In genomic region chr6:151125242-151125641, GRCh38 we compare ENCODE assay signal across 8 cellular contexts.
A peak's percentile ranks its signal among the peaks of the same experiment; 100 is the strongest.
DNase-seq lines count a peak whose midpoint lies in the region; ATAC-seq, FAIRE-seq and TF ChIP-seq lines count a peak whose summit lies in the region.
"Not testable (repeated sequence)": the region's sequence is repeated elsewhere in the genome, so short reads cannot be mapped to it uniquely, and the experiment has no call there.

No MANE protein-coding gene starts in this region.

- not testable (repeated sequence) for H3K9me3 Mint-ChIP-seq in astrocyte (ENCODE audit: unreplicated experiment)
- peaks cover 16% of the 10 kb centered on the region for H3K9me3 Mint-ChIP-seq in nephron

- H3K14ac ChIP-seq in IMR-90 (replicated peaks; ENCODE audit: low read depth, low read length), result not testable (repeated sequence)

- not testable (repeated sequence) for H3K36me3 ChIP-seq in IMR-90 (ENCODE audit: control insufficient read depth, insufficient read depth, low read length); astrocyte (ENCODE audit: insufficient read depth, low read length); hepatocyte (replicated peaks; ENCODE audit: insufficient read depth, low read depth); liver (ENCODE audit: control insufficient read depth in 4 of 4, insufficient read depth in 3 of 4, low read depth in 1 of 4, low read length in 3 of 4); sigmoid colon

- not testable (repeated sequence) for H4K91ac ChIP-seq in IMR-90 (ENCODE audit: insufficient read depth, low read depth, low read length)

- not testable (repeated sequence) for H3K9me3 ChIP-seq in A549; IMR-90 (ENCODE audit: control insufficient read depth, insufficient read depth, low read length); astrocyte (ENCODE audit: insufficient read depth, low read depth, low read length); hepatocyte (ENCODE audit: low read depth); liver (ENCODE audit: control insufficient read depth in 4 of 4, low read length in 3 of 4); sigmoid colon

- intact Hi-C loops in IMR-90 (cut with micrococcal nuclease); sigmoid colon (cut with DNase I): not testable (repeated sequence)

- not testable (repeated sequence) for H3K27me3 ChIP-seq in IMR-90 (ENCODE audit: control insufficient read depth, insufficient read depth, low read length); astrocyte (ENCODE audit: insufficient read depth, low read length); hepatocyte; liver (ENCODE audit: control insufficient read depth in 4 of 4, insufficient read depth in 4 of 4, low read length in 3 of 4); sigmoid colon

- not testable (repeated sequence) for H3K9me1 ChIP-seq in IMR-90 (ENCODE audit: insufficient read depth, low read length)

- not testable (repeated sequence) for H2BK5ac ChIP-seq in IMR-90 (ENCODE audit: low read depth, low read length, poor library complexity, severe bottlenecking)

- DNase-seq in A549 (ENCODE audit: low read depth in 1 of 2, low spot score in 1 of 2); IMR-90; astrocyte (ENCODE audit: low read depth); hepatocyte (ENCODE audit: low spot score); sigmoid colon: not testable (repeated sequence)
- DNase-seq in SW480 (ENCODE audit: low spot score), result peak; percentile 57

- H2BK15ac ChIP-seq in IMR-90 (ENCODE audit: low read depth, low read length), result not testable (repeated sequence)

- not testable (repeated sequence) for H4K20me1 ChIP-seq in IMR-90 (ENCODE audit: insufficient read depth, low read length); astrocyte (ENCODE audit: insufficient read depth, low read length); hepatocyte (ENCODE audit: insufficient read depth, poor library complexity, severe bottlenecking)

- H2BK120ac ChIP-seq in IMR-90 (ENCODE audit: low read depth, low read length), result not testable (repeated sequence)

- TF ChIP-seq CTCF in A549 (IDR thresholded peaks at IDR 0.05); IMR-90 (conservative IDR thresholded peaks at IDR 0.05; ENCODE audit: low read depth, low read length); astrocyte (IDR thresholded peaks at IDR 0.05; ENCODE audit: insufficient read depth, low read depth, low read length); hepatocyte (IDR thresholded peaks at IDR 0.05; ENCODE audit: poor library complexity); liver (IDR thresholded peaks at IDR 0.05; ENCODE audit: low read depth, low read length, missing input control); nephron (IDR thresholded peaks at IDR 0.05; ENCODE audit: unreplicated experiment in 3 of 3); sigmoid colon (IDR thresholded peaks at IDR 0.05): not testable (repeated sequence)

- TF ChIP-seq RAD21 in A549 (conservative IDR thresholded peaks at IDR 0.05 in 1 of 2, IDR thresholded peaks at IDR 0.05 in 1 of 2); IMR-90 (IDR thresholded peaks at IDR 0.05; ENCODE audit: low read length); liver (IDR thresholded peaks at IDR 0.05): not testable (repeated sequence)

- H2AK9ac ChIP-seq in IMR-90 (replicated peaks; ENCODE audit: low read depth, low read length, poor library complexity), result not testable (repeated sequence)

- not testable (repeated sequence) for H3K56ac ChIP-seq in IMR-90 (ENCODE audit: extremely low read depth, insufficient read depth, low read length)

- not testable (repeated sequence) for H3K79me1 ChIP-seq in IMR-90 (ENCODE audit: low read depth in 1 of 2, low read length in 2 of 2)

- not testable (repeated sequence) for H3K23ac ChIP-seq in IMR-90 (ENCODE audit: low read depth, low read length)

- not testable (repeated sequence) for H4K5ac ChIP-seq in IMR-90 (ENCODE audit: low read depth, low read length)

- H3K4me2 ChIP-seq in A549, result peak overlapping the region; percentile 48; the same call in 2 of the 3 replicates
- H3K4me2 ChIP-seq in IMR-90 (ENCODE audit: low read depth, low read length), result peak overlapping the region; percentile 45
- peak overlapping the region; percentile 69 for H3K4me2 ChIP-seq in astrocyte (ENCODE audit: low read length)
- H3K4me2 ChIP-seq in hepatocyte, result peak overlapping the region; percentile 20

- H3K27ac ChIP-seq in A549 (peak overlapping the region in 1 of 2 experiments; percentile 39; a peak in 1 of 6 replicates), astrocyte (ENCODE audit: low read depth, low read length) (peak overlapping the region; percentile 49), hepatocyte (peak overlapping the region; percentile 84), sigmoid colon (peak overlapping the region in 3 of 4 donors; percentile 35 to 68 (median 65))
- H3K27ac ChIP-seq in IMR-90 (ENCODE audit: insufficient read depth, low read length); liver (ENCODE audit: low read depth in 1 of 2, low read length in 2 of 2): not testable (repeated sequence)

- dilution Hi-C loops in IMR-90 (cut with HindIII; ENCODE audit: low sequenced_read_pairs, unreplicated experiment), result not testable (repeated sequence)

- not testable (repeated sequence) for H3K4ac ChIP-seq in IMR-90 (ENCODE audit: low read depth, low read length)

- H3K9me2 ChIP-seq in hepatocyte (replicated peaks; ENCODE audit: insufficient read depth), result not testable (repeated sequence)

- H3K79me2 ChIP-seq in astrocyte (ENCODE audit: insufficient read depth, low read length); hepatocyte: not testable (repeated sequence)

- H3K4me3 ChIP-seq in A549; IMR-90 (ENCODE audit: insufficient read depth, low read depth, low read length); astrocyte (ENCODE audit: insufficient read depth, low read depth, low read length); hepatocyte; liver (ENCODE audit: low read depth in 1 of 3, low read length in 3 of 3); sigmoid colon: not testable (repeated sequence)

- POLR2A ChIA-PET in A549 (lab: Yijun Ruan, JAX); IMR-90 (lab: Charles Lee; ENCODE audit: unreplicated experiment): not testable (repeated sequence)

- not testable (repeated sequence) for H2BK20ac ChIP-seq in IMR-90 (ENCODE audit: low read depth, low read length)

- not testable (repeated sequence) for H3K4me1 Mint-ChIP-seq in astrocyte (ENCODE audit: low read depth, unreplicated experiment)
- H3K4me1 Mint-ChIP-seq in nephron, result peaks cover 28% of the 10 kb centered on the region

- peaks cover 12% of the 10 kb centered on the region for H3K4me1 ChIP-seq in A549
- not testable (repeated sequence) for H3K4me1 ChIP-seq in IMR-90 (ENCODE audit: control insufficient read depth, insufficient read depth, low read length); astrocyte (ENCODE audit: insufficient read depth, low read length)
- peaks cover 11% of the 10 kb centered on the region for H3K4me1 ChIP-seq in hepatocyte (ENCODE audit: insufficient read depth)
- H3K4me1 ChIP-seq in liver (ENCODE audit: control insufficient read depth in 4 of 4, insufficient read depth in 4 of 4, low read length in 3 of 4), result peaks cover 2 to 11% (median 3%) of the 10 kb centered on the region in 4 donors
- H3K4me1 ChIP-seq in sigmoid colon, result peaks cover 0 to 51% (median 30%) of the 10 kb centered on the region in 4 donors

- not testable (repeated sequence) for H3K27me3 Mint-ChIP-seq in astrocyte (ENCODE audit: low read depth, unreplicated experiment); nephron (ENCODE audit: low read depth)

- CTCF ChIA-PET in A549 (lab: Yijun Ruan, JAX); IMR-90 (lab: Yijun Ruan, JAX): not testable (repeated sequence)

- peak in 1 of 2 experiments; percentile 19; a peak in 1 of 6 replicates for ATAC-seq in A549
- not testable (repeated sequence) for ATAC-seq in IMR-90 (ENCODE audit: low read depth)

- H2AFZ ChIP-seq in IMR-90 (replicated peaks; ENCODE audit: low read length, poor library complexity); astrocyte (ENCODE audit: low read depth, low read length); hepatocyte: not testable (repeated sequence)

- H4K8ac ChIP-seq in IMR-90 (ENCODE audit: low read depth in 2 of 2, low read length in 2 of 2), result not testable (repeated sequence)

- not testable (repeated sequence) for H3K27ac Mint-ChIP-seq in astrocyte (ENCODE audit: unreplicated experiment)
- H3K27ac Mint-ChIP-seq in nephron, result peak overlapping the region in 2 of 3 experiments; percentile 42 to 57

- WGBS in A549 (ENCODE audit: missing lambda C conversion rate), result 48% methylated on average over 2 of the region's 2 CpGs
- WGBS in IMR-90 (ENCODE audit: extremely low coverage in 2 of 2, insufficient read length in 1 of 2), 2 experiments, result no CpG with 5 or more reads among the region's 2 CpGs
- 22% methylated on average over 2 of the region's 2 CpGs for WGBS in hepatocyte (ENCODE audit: low lambda C conversion rate, missing lambda C conversion rate)
- 27% methylated on average over 2 of the region's 2 CpGs for WGBS in liver
- 14 to 48% methylated on average over 2 of the region's 2 CpGs for WGBS in sigmoid colon, 2 donors

- in situ Hi-C loops in IMR-90 (cut with MboI; ENCODE audit: low sequenced_read_pairs), result not testable (repeated sequence)

- not testable (repeated sequence) for FAIRE-seq in A549 (lab: Jason Lieb, UNC); astrocyte (lab: Jason Lieb, UNC)

- H3K9ac ChIP-seq in IMR-90 (ENCODE audit: low read depth, low read length); liver (ENCODE audit: low read depth in 1 of 2, low read length in 2 of 2): not testable (repeated sequence)
- peak overlapping the region; percentile 35 for H3K9ac ChIP-seq in astrocyte (ENCODE audit: low read length)

- not testable (repeated sequence) for BruUV-seq in IMR-90 (replicated peaks; lab: Mats Ljungman, UMichigan)

- not testable (repeated sequence) for H3K36me3 Mint-ChIP-seq in astrocyte (ENCODE audit: low read depth, unreplicated experiment); nephron (ENCODE audit: low read depth)

- TF ChIP-seq EP300 in A549 (IDR thresholded peaks at IDR 0.05); sigmoid colon (IDR thresholded peaks at IDR 0.05): not testable (repeated sequence)

- not testable (repeated sequence) for H3K4me3 Mint-ChIP-seq in astrocyte (ENCODE audit: unreplicated experiment); nephron

- H2AK5ac ChIP-seq in IMR-90 (ENCODE audit: low read depth, low read length), result not testable (repeated sequence)

- not testable (repeated sequence) for H3K18ac ChIP-seq in IMR-90 (ENCODE audit: low read depth, low read length)

- not testable (repeated sequence) for TF ChIP-seq POLR2A in A549 (IDR thresholded peaks at IDR 0.05; ENCODE audit: low read length); IMR-90 (IDR thresholded peaks at IDR 0.05; ENCODE audit: low read depth, low read length); sigmoid colon (IDR thresholded peaks at IDR 0.05)
